8 cellular contexts compared by ENCODE assay signal in genomic region chr4:15003891-15004700, GRCh38. TPM values are rescaled to one million over a fixed set of nuclear protein-coding genes. Genes with fewer than 3 reads are reported as not detected.
DNase-seq lines count a peak whose midpoint lies in the region; ATAC-seq and TF ChIP-seq lines count a peak whose summit lies in the region.

No MANE protein-coding gene starts in this region.

- ATAC-seq in HG03135 (IDR thresholded peaks at IDR 0.05; ENCODE audit: unreplicated experiment), result peak; percentile 1

- H3K4me1 ChIP-seq in mammary epithelial cell (ENCODE audit: insufficient read depth, low read length), result peaks cover 3% of the 10 kb centered on the region

- DNase-seq in GM06990 (ENCODE audit: extremely low read depth, insufficient read length), result peak; percentile 74
- DNase-seq in mammary epithelial cell, result peak; percentile 32
- DNase-seq in kidney epithelial cell (ENCODE audit: low read depth), result no peak
- DNase-seq in stimulated activated CD4-positive, alpha-beta T cell treated with anti-CD3 and anti-CD28 coated beads, Interleukin-1b, Interleukin-23, amount 100 ng/mL, for 24 hours (ENCODE audit: low read depth in 4 of 4, low spot score in 1 of 4), result peak; percentile 10 to 25 (median 18)
- no peak for DNase-seq in HCEC 1CT
- DNase-seq in NCI-H2107 (lab: John Stamatoyannopoulos, UW), result no peak

- H3K27ac ChIP-seq in VCaP (peak overlapping the region; percentile 90), mammary epithelial cell (ENCODE audit: insufficient read depth, low read depth, low read length) (peak overlapping the region; percentile 88)

- no peaks in the 10 kb centered on the region for H4K20me1 ChIP-seq in mammary epithelial cell (ENCODE audit: insufficient read depth, low read length)

- H3K79me2 ChIP-seq in mammary epithelial cell (ENCODE audit: insufficient read depth, low read length), result peaks cover 48% of the 10 kb centered on the region

- no TSS peak for BruUV-seq in mammary epithelial cell (replicated peaks; lab: Mats Ljungman, UMichigan)

- H3K9me3 ChIP-seq in mammary epithelial cell (replicated peaks; ENCODE audit: insufficient read depth, low read length), result no peaks in the 10 kb centered on the region

- H3K27me3 ChIP-seq in GM06990 (replicated peaks; ENCODE audit: control insufficient read depth, insufficient read depth, low read length) (no peaks in the 10 kb centered on the region), mammary epithelial cell (ENCODE audit: insufficient read depth, low read length) (no peaks in the 10 kb centered on the region), kidney epithelial cell (ENCODE audit: control insufficient read depth, insufficient read depth, low read length) (no peaks in the 10 kb centered on the region)

- peak overlapping the region; percentile 86 for H2AFZ ChIP-seq in mammary epithelial cell (ENCODE audit: low read depth, low read length)

- H3K4me3 ChIP-seq in GM06990 (replicated peaks; ENCODE audit: low read depth, low read length), result peak overlapping the region; percentile 86
- peak overlapping the region; percentile 72 to 98 (median 86) for H3K4me3 ChIP-seq in mammary epithelial cell (replicated peaks in 1 of 3; ENCODE audit: insufficient read depth in 1 of 3, low read depth in 2 of 3, low read length in 3 of 3)
- H3K4me3 ChIP-seq in kidney epithelial cell (ENCODE audit: low read depth, low read length), result peak overlapping the region; percentile 95

- H3K36me3 ChIP-seq in GM06990 (ENCODE audit: control insufficient read depth, insufficient read depth, low read length) (no peaks in the 10 kb centered on the region), mammary epithelial cell (ENCODE audit: insufficient read depth, low read length) (peaks cover 5% of the 10 kb centered on the region), kidney epithelial cell (ENCODE audit: control insufficient read depth, insufficient read depth, low read length) (no peaks in the 10 kb centered on the region)

- H3K9ac ChIP-seq in mammary epithelial cell (ENCODE audit: insufficient read depth, low read length), result peak overlapping the region; percentile 89

- WGBS in mammary epithelial cell (ENCODE audit: low coverage, missing lambda C conversion rate), result 6% methylated on average over 3 of the region's 106 CpGs

- dilution Hi-C loops in mammary epithelial cell (cut with HindIII; ENCODE audit: low sequenced_read_pairs), result no loop called here

- peak overlapping the region; percentile 86 for H3K4me2 ChIP-seq in mammary epithelial cell (ENCODE audit: insufficient read depth, low read depth, low read length)

- TF ChIP-seq CTCF in GM06990 (IDR thresholded peaks at IDR 0.05; ENCODE audit: insufficient read depth, low read length, poor library complexity, severe bottlenecking) (no peak), VCaP (conservative IDR thresholded peaks at IDR 0.05) (no peak), mammary epithelial cell (conservative IDR thresholded peaks at IDR 0.05 in 1 of 2, IDR thresholded peaks at IDR 0.05 in 1 of 2; ENCODE audit: extremely low read depth in 1 of 2, insufficient read depth in 1 of 2, low read depth in 1 of 2, low read length in 2 of 2) (no peak), kidney epithelial cell (IDR thresholded peaks at IDR 0.05; ENCODE audit: insufficient read depth, low read length, poor library complexity, severe bottlenecking) (no peak)

- in situ Hi-C loops in mammary epithelial cell (cut with MboI; ENCODE audit: low sequenced_read_pairs in 2 of 2), result loop anchor here in 1 of 2 donors (10.0 to 25.0 kb wide), 2 partner anchors 129 to 1367 kb away; partner anchors contain the start of gene BOD1L1

- CTCF ChIA-PET in mammary epithelial cell (lab: Charles Lee; ENCODE audit: low non-redundant PET), result no interaction called here

- intact Hi-C loops in mammary epithelial cell (cut with micrococcal nuclease), result loop anchor here (1.0 to 10.0 kb wide), 10 partner anchors 112 to 1522 kb away; partner anchors contain the start of genes BOD1L1 and RAB28

RNA-seq across cellular contexts. Expression of gene CPEB2, which starts 1.8 kb away (rescaled TPM):
- 10 to 100 TPM; 16.1 to 21.5 TPM for total RNA-seq in mammary epithelial cell
- 2.4 TPM for polyA plus RNA-seq in mammary epithelial cell
- polyA minus RNA-seq in mammary epithelial cell, result 2.6 TPM
- total RNA-seq in kidney epithelial cell, result 13.0 and 13.4 TPM in 2 replicates

Comparison
In these comparisons a context has a peak if more than half of its experiments do, and no peak if none do; other contexts are left out.
1. DNase-seq: peak in GM06990 (single experiment), mammary epithelial cell (single experiment) and stimulated activated CD4-positive, alpha-beta T cell treated with anti-CD3 and anti-CD28 coated beads, Interleukin-1b, Interleukin-23, amount 100 ng/mL, for 24 hours (4 of 4); none in kidney epithelial cell (single experiment), HCEC 1CT (single experiment) and NCI-H2107 (single experiment).
2. Peak in every context shown above with its lines, with median percentiles within 50 percentile points of each other: H3K4me3 ChIP-seq.